In the genomic region with DNA sequence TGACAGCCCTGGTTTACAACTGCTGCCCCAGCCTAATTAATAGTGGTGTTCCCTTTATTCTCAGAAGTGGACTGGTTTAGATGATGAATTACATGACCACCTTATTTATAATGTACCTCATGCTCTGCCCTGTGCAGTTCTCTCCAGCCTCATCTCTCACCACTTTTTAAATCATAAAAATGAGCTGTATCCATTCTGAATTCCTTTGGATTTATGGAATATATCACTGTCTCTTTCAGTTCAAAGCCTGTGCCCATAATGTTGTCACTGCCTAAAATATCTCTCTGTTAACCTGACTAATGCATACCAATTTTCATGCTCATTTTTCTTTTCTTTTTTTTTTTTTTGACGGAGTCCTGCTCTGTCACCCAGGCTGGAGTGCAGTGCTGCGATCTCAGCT, we compare ENCODE assay signal across 28 cellular contexts. TPM values are rescaled to one million over a fixed set of nuclear protein-coding genes. Genes with fewer than 3 reads are reported as not detected.
DNase-seq lines count a peak whose midpoint lies in the region; ATAC-seq and TF ChIP-seq lines count a peak whose summit lies in the region.
"Had no signal": no experiment of that assay in that cellular context is flagged by ENCODE, and none has a peak within 500 bp of the region (broad histone marks: within the 10 kb centered on the region; RNA-seq: fewer than 3 reads in every experiment).

No MANE protein-coding gene starts in this region.

- no peak overlapping the region for H4K91ac ChIP-seq in mesenchymal stem cell (ENCODE audit: low read length)

- intact Hi-C loops in vagina (cut with DNase I): no loop called here
- intact Hi-C loops in lower leg skin (cut with DNase I; ENCODE audit: low total_unique reads): no loop called here

- no peak for ATAC-seq in HG02852 (IDR thresholded peaks at IDR 0.05; ENCODE audit: unreplicated experiment)
- ATAC-seq: GM12878, K562 had no signal

- DNase-seq in AG08395 (ENCODE audit: low spot score) (peak; percentile 37), GM03348 (ENCODE audit: low spot score) (peak; percentile 25), LHCN-M2 (ENCODE audit: low read depth) (peak; percentile 27), mesenchymal stem cell (no peak), vagina (ENCODE audit: extremely low spot score in 2 of 2) (no peak), lower leg skin (ENCODE audit: low spot score in 2 of 2) (no peak)
- no peak for DNase-seq in activated CD4-positive, CD25-positive, alpha-beta regulatory T cell (lab: John Stamatoyannopoulos, UW)
- DNase-seq: 8988T; BE2C; CD8-positive, alpha-beta memory T cell; DMS 273 treated with DMSO at 0.1 percent for 48 hours; DMS79 treated with DMSO at 0.1 percent for 48 hours; GOT3; Kasumi-1; MV-4-11; NCI-H1105; NCI-H1436 treated with DMSO at 0.1 percent for 48 hours; NCI-H187 treated with DMSO at 0.1 percent for 48 hours; NCI-H2171 treated with DMSO at 0.1 percent for 48 hours; NCI-H446; NCI-H524 treated with DMSO at 0.1 percent for 48 hours; NCI-H774; SJCRH30 had no signal

- H2BK12ac ChIP-seq in mesenchymal stem cell (ENCODE audit: low read length in 2 of 2): no peak overlapping the region

- H3K27ac ChIP-seq in mesenchymal stem cell (ENCODE audit: low read length, poor library complexity, severe bottlenecking) (no peak overlapping the region), vagina (no peak overlapping the region)
- H3K27ac ChIP-seq: SJCRH30 had no signal

- H3K79me1 ChIP-seq in mesenchymal stem cell (replicated peaks; ENCODE audit: low read length, poor library complexity, severe bottlenecking): no peaks in the 10 kb centered on the region

- no peak overlapping the region for H3K4ac ChIP-seq in mesenchymal stem cell (ENCODE audit: low read depth in 1 of 2, low read length in 2 of 2)

- H3K4me3 ChIP-seq in mesenchymal stem cell (ENCODE audit: insufficient read depth in 1 of 2, low read depth in 1 of 2, low read length in 2 of 2): peak overlapping the region in 1 of 2 experiments; percentile 4
- H3K4me3 ChIP-seq in vagina: no peak overlapping the region
- H3K4me3 ChIP-seq in lower leg skin (ENCODE audit: low read depth, poor library complexity, severe bottlenecking): no peak overlapping the region
- H3K4me3 ChIP-seq: GM12878, HAP-1, K562, SJCRH30 had no signal

- H2BK120ac ChIP-seq in mesenchymal stem cell (ENCODE audit: low read depth, low read length): no peak overlapping the region

- no peak overlapping the region for H3K18ac ChIP-seq in mesenchymal stem cell (ENCODE audit: low read depth in 1 of 2, low read length in 2 of 2)

- no peak overlapping the region for H3K4me2 ChIP-seq in mesenchymal stem cell (ENCODE audit: low read length, poor library complexity, severe bottlenecking)

- H3K27me3 ChIP-seq in mesenchymal stem cell (ENCODE audit: control insufficient read depth in 1 of 2, insufficient read depth in 1 of 2, low read length in 2 of 2): no peaks in the 10 kb centered on the region
- no peaks in the 10 kb centered on the region for H3K27me3 ChIP-seq in vagina
- H3K27me3 ChIP-seq: BE2C, SJCRH30 had no signal

- H2BK15ac ChIP-seq in mesenchymal stem cell (ENCODE audit: low read depth, poor library complexity, severe bottlenecking): no peak overlapping the region

- H2AFZ ChIP-seq in mesenchymal stem cell (ENCODE audit: low read depth, low read length): no peak overlapping the region

- TF ChIP-seq POLR2A in vagina (IDR thresholded peaks at IDR 0.05) (no peak), lower leg skin (IDR thresholded peaks at IDR 0.05) (no peak)

- no peak overlapping the region for H3K14ac ChIP-seq in mesenchymal stem cell (ENCODE audit: low read length in 2 of 2)

- TF ChIP-seq CTCF in vagina (IDR thresholded peaks at IDR 0.05) (no peak), lower leg skin (IDR thresholded peaks at IDR 0.05) (no peak)

- WGBS in mesenchymal stem cell: 92% methylated on average over 2 of the region's 2 CpGs
- WGBS in lower leg skin, 2 donors: 80 to 98% methylated on average over 2 of the region's 2 CpGs

- no peaks in the 10 kb centered on the region for H3K36me3 ChIP-seq in mesenchymal stem cell (ENCODE audit: control insufficient read depth in 1 of 2, insufficient read depth in 2 of 2, low read depth in 1 of 2, low read length in 2 of 2)
- H3K36me3 ChIP-seq in vagina: no peaks in the 10 kb centered on the region
- H3K36me3 ChIP-seq: BE2C, HAP-1, SJCRH30 had no signal

- H3K9me3 ChIP-seq in mesenchymal stem cell (ENCODE audit: control insufficient read depth, low read length) (no peaks in the 10 kb centered on the region), vagina (no peaks in the 10 kb centered on the region)
- H3K9me3 ChIP-seq: BE2C, HAP-1, SJCRH30 had no signal

- H3K4me1 ChIP-seq in mesenchymal stem cell (ENCODE audit: control insufficient read depth, insufficient read depth, low read depth, low read length) (no peaks in the 10 kb centered on the region), vagina (no peaks in the 10 kb centered on the region)
- H3K4me1 ChIP-seq: BE2C, HAP-1, SJCRH30 had no signal

- H3K23ac ChIP-seq in mesenchymal stem cell (ENCODE audit: low read length in 2 of 2): no peak overlapping the region

- no peak overlapping the region for H2BK5ac ChIP-seq in mesenchymal stem cell (ENCODE audit: low read depth, low read length, poor library complexity, severe bottlenecking)

- H2AK5ac ChIP-seq in mesenchymal stem cell (ENCODE audit: low read length, severe bottlenecking): no peak overlapping the region

- H3K9ac ChIP-seq in mesenchymal stem cell (ENCODE audit: low read length): peak overlapping the region; percentile 34

- no peak overlapping the region for H4K8ac ChIP-seq in mesenchymal stem cell (ENCODE audit: low read length)

RNA-seq across cellular contexts. Expression of a gene that starts 36.9 kb away (rescaled TPM):
- total RNA-seq in LHCN-M2 (2014; rRNA removed): 92.0 and 112 TPM in 2 replicates
- 17.5 TPM for polyA plus RNA-seq in LHCN-M2 (2012)
- 18.6 TPM for polyA plus RNA-seq in mesenchymal stem cell (2013, experiment 1 of 2)
- polyA plus RNA-seq in mesenchymal stem cell (2013, experiment 2 of 2): 17.8 TPM
- 91.1 TPM for total RNA-seq in vagina
- 10 to 100 TPM; 23.4 to 80.8 (median 28.2) TPM for total RNA-seq in lower leg skin
- polyA plus RNA-seq: CD14-positive monocyte had no signal

Comparison
In these comparisons a context has a peak if more than half of its experiments do, and no peak if none do; other contexts are left out.
1. DNase-seq: peak in AG08395 (single experiment), GM03348 (single experiment) and LHCN-M2 (single experiment); none in mesenchymal stem cell (single experiment), vagina (0 of 2), lower leg skin (0 of 2) and activated CD4-positive, CD25-positive, alpha-beta regulatory T cell (0 of 4).